Comparison of ENCODE assay signal across 10 cellular contexts in the genomic region with DNA sequence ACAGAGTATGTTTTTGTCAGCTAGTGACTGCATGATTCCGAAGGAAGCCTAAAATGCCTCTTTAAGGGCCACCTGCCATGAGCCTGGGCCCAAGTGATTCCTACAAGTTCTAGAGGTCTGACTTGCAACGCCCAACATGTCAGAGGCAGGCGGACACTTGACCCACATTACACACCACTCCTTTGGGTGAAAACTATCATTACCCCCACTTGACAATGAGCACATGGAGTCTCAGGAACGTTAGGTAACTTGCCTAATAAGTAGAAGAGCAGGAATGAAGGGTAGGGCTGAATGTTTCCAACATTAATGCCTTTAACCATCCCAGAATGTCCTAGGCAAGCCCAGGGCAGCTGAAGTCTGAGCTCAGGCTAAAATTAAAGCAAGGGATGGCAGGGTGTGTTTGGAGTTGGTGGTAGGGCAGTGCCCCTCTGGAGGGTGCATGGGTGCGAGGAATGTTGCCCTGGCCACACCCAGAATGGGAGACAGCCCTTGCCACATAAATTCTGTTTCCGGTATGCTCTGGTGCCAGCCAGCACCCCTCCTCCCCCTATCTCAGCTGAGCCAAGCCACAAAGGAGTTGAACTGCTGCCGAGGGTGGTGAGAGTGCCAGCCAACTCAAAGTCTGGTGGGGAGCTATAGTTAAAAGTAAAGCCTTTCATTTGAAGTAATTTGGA. TPM values are rescaled to one million over a fixed set of nuclear protein-coding genes. Genes with fewer than 3 reads are reported as not detected.
A peak's percentile ranks its signal among the peaks of the same experiment; 100 is the strongest.
DNase-seq lines count a peak whose midpoint lies in the region; ATAC-seq and TF ChIP-seq lines count a peak whose summit lies in the region.
"Had no signal": no experiment of that assay in that cellular context is flagged by ENCODE, and none has a peak within 500 bp of the region (broad histone marks: within the 10 kb centered on the region; RNA-seq: fewer than 3 reads in every experiment).

No MANE protein-coding gene starts in this region.

- no peak for ATAC-seq in activated CD8-positive, alpha-beta T cell treated with anti-CD3 and anti-CD28 coated beads, Interleukin-2, amount 10 ng/mL, durations not matched to agents 7 days and 5 days
- no peak for ATAC-seq in activated CD8-positive, alpha-beta T cell treated with anti-CD3 and anti-CD28 coated beads for 36 hours
- peak; percentile 28; the same call in 2 of the 3 replicates for ATAC-seq in RWPE2 (ENCODE audit: low read depth)
- ATAC-seq in heart right ventricle: peak; percentile 21 to 79 (median 68)
- ATAC-seq in GM21381 (IDR thresholded peaks at IDR 0.05; ENCODE audit: unreplicated experiment): no peak
- no peak for ATAC-seq in HG03469 (IDR thresholded peaks at IDR 0.05; ENCODE audit: unreplicated experiment)

- WGBS in heart right ventricle, 2 donors: 62 to 64% methylated on average over 7 of the region's 7 CpGs
- WGBS in thymus: 51% methylated on average over 7 of the region's 7 CpGs

- no peak for DNase-seq in activated CD8-positive, alpha-beta T cell treated with anti-CD3 and anti-CD28 coated beads, Interleukin-2, amount 10 ng/mL, durations not matched to agents 7 days and 5 days
- DNase-seq in activated CD8-positive, alpha-beta T cell treated with anti-CD3 and anti-CD28 coated beads for 36 hours: no peak
- DNase-seq in RWPE2 (ENCODE audit: low spot score) (no peak), heart right ventricle (peak; percentile 25 to 48), EL (no peak)
- DNase-seq: retina, SJCRH30 had no signal

- no peak overlapping the region for H3K4me3 ChIP-seq in RWPE2 (ENCODE audit: severe bottlenecking)
- H3K4me3 ChIP-seq in heart right ventricle: no peak overlapping the region
- H3K4me3 ChIP-seq in thymus (ENCODE audit: low read length): no peak overlapping the region
- H3K4me3 ChIP-seq: SJCRH30 had no signal

- H3K27ac ChIP-seq in RWPE2 (ENCODE audit: poor library complexity, severe bottlenecking) (peak overlapping the region; percentile 36), heart right ventricle (peak overlapping the region in 2 of 10 donors; percentile 0 to 13), thymus (ENCODE audit: low read depth) (peak overlapping the region; percentile 53)
- H3K27ac ChIP-seq: SJCRH30 had no signal

- H3K36me3 ChIP-seq in RWPE2 (ENCODE audit: low read depth) (no peaks in the 10 kb centered on the region), heart right ventricle (no peaks in the 10 kb centered on the region), thymus (ENCODE audit: control insufficient read depth, insufficient read depth) (no peaks in the 10 kb centered on the region)
- H3K36me3 ChIP-seq: SJCRH30 had no signal

- H3K4me1 Mint-ChIP-seq in activated CD8-positive, alpha-beta T cell treated with anti-CD3 and anti-CD28 coated beads, Interleukin-2, amount 10 ng/mL, durations not matched to agents 7 days and 5 days (ENCODE audit: low read depth): peaks cover 55% of the 10 kb centered on the region
- peaks cover 39% of the 10 kb centered on the region for H3K4me1 Mint-ChIP-seq in activated CD8-positive, alpha-beta T cell treated with anti-CD3 and anti-CD28 coated beads for 36 hours (ENCODE audit: low read depth)

- H3K9me3 ChIP-seq in RWPE2 (ENCODE audit: severe bottlenecking) (no peaks in the 10 kb centered on the region), heart right ventricle (no peaks in the 10 kb centered on the region), thymus (ENCODE audit: control insufficient read depth) (no peaks in the 10 kb centered on the region)
- H3K9me3 ChIP-seq: SJCRH30 had no signal

- no peak for TF ChIP-seq CTCF in activated CD8-positive, alpha-beta T cell treated with anti-CD3 and anti-CD28 coated beads for 36 hours (IDR thresholded peaks at IDR 0.05)
- TF ChIP-seq CTCF in RWPE2 (IDR thresholded peaks at IDR 0.05; ENCODE audit: poor library complexity, severe bottlenecking) (no peak), heart right ventricle (IDR thresholded peaks at IDR 0.05) (no peak)

- peaks cover 22% of the 10 kb centered on the region for H3K4me1 ChIP-seq in RWPE2 (ENCODE audit: insufficient read depth, poor library complexity, severe bottlenecking)
- peaks cover 0 to 18% (median 0%) of the 10 kb centered on the region in 9 donors for H3K4me1 ChIP-seq in heart right ventricle
- H3K4me1 ChIP-seq in thymus (ENCODE audit: control insufficient read depth, insufficient read depth, low read length): peaks cover 19% of the 10 kb centered on the region
- H3K4me1 ChIP-seq: SJCRH30 had no signal

- H3K27me3 Mint-ChIP-seq in activated CD8-positive, alpha-beta T cell treated with anti-CD3 and anti-CD28 coated beads, Interleukin-2, amount 10 ng/mL, durations not matched to agents 7 days and 5 days (ENCODE audit: low read depth): no peaks in the 10 kb centered on the region
- H3K27me3 Mint-ChIP-seq in activated CD8-positive, alpha-beta T cell treated with anti-CD3 and anti-CD28 coated beads for 36 hours: no peaks in the 10 kb centered on the region

- H3K9me3 Mint-ChIP-seq in activated CD8-positive, alpha-beta T cell treated with anti-CD3 and anti-CD28 coated beads, Interleukin-2, amount 10 ng/mL, durations not matched to agents 7 days and 5 days (ENCODE audit: insufficient read depth): no peaks in the 10 kb centered on the region
- H3K9me3 Mint-ChIP-seq in activated CD8-positive, alpha-beta T cell treated with anti-CD3 and anti-CD28 coated beads for 36 hours: no peaks in the 10 kb centered on the region

- CTCF ChIA-PET in activated CD8-positive, alpha-beta T cell treated with anti-CD3 and anti-CD28 coated beads, Interleukin-2, amount 10 ng/mL, durations not matched to agents 7 days and 5 days (lab: Charles Lee): interaction anchor here (1.3 to 1.8 kb wide), 2 partner anchors 9 to 81 kb away, joined by 3 to 4 read pairs; no protein-coding TSS in a partner anchor
- CTCF ChIA-PET in activated CD8-positive, alpha-beta T cell treated with anti-CD3 and anti-CD28 coated beads for 36 hours (lab: Charles Lee): interaction anchor here (0.7 to 1.5 kb wide), 3 partner anchors 9 to 78 kb away, joined by 3 read pairs; no protein-coding TSS in a partner anchor

- H3K36me3 Mint-ChIP-seq in activated CD8-positive, alpha-beta T cell treated with anti-CD3 and anti-CD28 coated beads, Interleukin-2, amount 10 ng/mL, durations not matched to agents 7 days and 5 days (ENCODE audit: low read depth): no peaks in the 10 kb centered on the region
- H3K36me3 Mint-ChIP-seq in activated CD8-positive, alpha-beta T cell treated with anti-CD3 and anti-CD28 coated beads for 36 hours (ENCODE audit: low read depth): no peaks in the 10 kb centered on the region

- no peak overlapping the region for H3K4me3 Mint-ChIP-seq in activated CD8-positive, alpha-beta T cell treated with anti-CD3 and anti-CD28 coated beads, Interleukin-2, amount 10 ng/mL, durations not matched to agents 7 days and 5 days
- H3K4me3 Mint-ChIP-seq in activated CD8-positive, alpha-beta T cell treated with anti-CD3 and anti-CD28 coated beads for 36 hours: no peak overlapping the region

- H3K27me3 ChIP-seq in RWPE2 (ENCODE audit: insufficient read depth, poor library complexity, severe bottlenecking) (no peaks in the 10 kb centered on the region), heart right ventricle (no peaks in the 10 kb centered on the region), thymus (ENCODE audit: control insufficient read depth, insufficient read depth) (no peaks in the 10 kb centered on the region)
- H3K27me3 ChIP-seq: SJCRH30 had no signal

- H3K27ac Mint-ChIP-seq in activated CD8-positive, alpha-beta T cell treated with anti-CD3 and anti-CD28 coated beads, Interleukin-2, amount 10 ng/mL, durations not matched to agents 7 days and 5 days: peak overlapping the region; percentile 18
- H3K27ac Mint-ChIP-seq in activated CD8-positive, alpha-beta T cell treated with anti-CD3 and anti-CD28 coated beads for 36 hours: no peak overlapping the region

- POLR2A ChIA-PET in activated CD8-positive, alpha-beta T cell treated with anti-CD3 and anti-CD28 coated beads, Interleukin-2, amount 10 ng/mL, durations not matched to agents 7 days and 5 days (lab: Charles Lee): interaction anchor here (2.2 kb wide), 1 partner anchor 10 kb away, joined by 7 read pairs; no protein-coding TSS in a partner anchor
- POLR2A ChIA-PET in activated CD8-positive, alpha-beta T cell treated with anti-CD3 and anti-CD28 coated beads for 36 hours (lab: Charles Lee): interaction anchor here (1.5 kb wide), 1 partner anchor 9 kb away, joined by 6 read pairs; no protein-coding TSS in a partner anchor

- intact Hi-C loops in activated CD8-positive, alpha-beta T cell treated with anti-CD3 and anti-CD28 coated beads for 36 hours (cut with micrococcal nuclease): loop anchor here (10.0 kb wide), 1 partner anchor 54 kb away; a partner anchor contains a TSS
- intact Hi-C loops in heart right ventricle (cut with DNase I): loop anchor here in 1 of 10 donors (10.0 kb wide), 1 partner anchor 64 kb away; no protein-coding TSS in a partner anchor

RNA-seq across cellular contexts. Expression of a gene that starts 2.5 kb away (rescaled TPM):
- under 1 TPM in 1 of 2 experiments, not detected in 1; 0.57 TPM for total RNA-seq in activated CD8-positive, alpha-beta T cell treated with anti-CD3 and anti-CD28 coated beads, Interleukin-2, amount 10 ng/mL, durations not matched to agents 7 days and 5 days
- total RNA-seq in activated CD8-positive, alpha-beta T cell treated with anti-CD3 and anti-CD28 coated beads for 36 hours: under 1 TPM in 1 of 2 experiments, not detected in 1; 0.38 TPM
- 1 to 10 TPM in 1 of 10 donors, under 1 TPM in 1, not detected in 8; 0.35 to 3.7 TPM for total RNA-seq in heart right ventricle
- not detected for polyA plus RNA-seq in heart right ventricle
- polyA plus RNA-seq in thymus: 1.8 TPM
- total RNA-seq: SJCRH30 had no signal

RNA-seq across cellular contexts. Expression of a gene that starts 24.0 kb away (rescaled TPM):
- total RNA-seq in activated CD8-positive, alpha-beta T cell treated with anti-CD3 and anti-CD28 coated beads, Interleukin-2, amount 10 ng/mL, durations not matched to agents 7 days and 5 days: 10 to 100 TPM; 97.5 to 99.8 TPM
- 10 to 100 TPM; 24.1 to 26.2 TPM for total RNA-seq in activated CD8-positive, alpha-beta T cell treated with anti-CD3 and anti-CD28 coated beads for 36 hours
- total RNA-seq in heart right ventricle: 100 to 1,000 TPM in 1 of 10 donors, 10 to 100 TPM in 3, 1 to 10 TPM in 6; 3.3 to 565 (median 7.7) TPM
- 10 to 100 TPM; 10.1 to 11.7 TPM for polyA plus RNA-seq in heart right ventricle
- polyA plus RNA-seq in thymus: 109 TPM

RNA-seq across cellular contexts. Expression of a gene that starts 53.6 kb away (rescaled TPM):
- 10 to 100 TPM in 1 of 2 experiments, 1 to 10 TPM in 1; 9.7 to 10.4 TPM for total RNA-seq in activated CD8-positive, alpha-beta T cell treated with anti-CD3 and anti-CD28 coated beads, Interleukin-2, amount 10 ng/mL, durations not matched to agents 7 days and 5 days
- 1 to 10 TPM; 4.8 to 6.5 TPM for total RNA-seq in activated CD8-positive, alpha-beta T cell treated with anti-CD3 and anti-CD28 coated beads for 36 hours
- 100 to 1,000 TPM in 9 of 10 donors, 10 to 100 TPM in 1; 82.8 to 211 (median 137) TPM for total RNA-seq in heart right ventricle
- polyA plus RNA-seq in heart right ventricle: 100 to 1,000 TPM; 118 to 159 TPM
- polyA plus RNA-seq in thymus: 21.8 TPM

RNA-seq across cellular contexts. Expression of a gene that starts 54.8 kb away (rescaled TPM):
- not detected for total RNA-seq in activated CD8-positive, alpha-beta T cell treated with anti-CD3 and anti-CD28 coated beads, Interleukin-2, amount 10 ng/mL, durations not matched to agents 7 days and 5 days
- total RNA-seq in activated CD8-positive, alpha-beta T cell treated with anti-CD3 and anti-CD28 coated beads for 36 hours: not detected
- total RNA-seq in heart right ventricle: 1 to 10 TPM in 3 of 10 donors, under 1 TPM in 4, not detected in 3; 0.61 to 6.9 (median 0.90) TPM
- polyA plus RNA-seq in heart right ventricle: 1 to 10 TPM; 3.1 to 5.3 TPM
- 0.21 TPM for polyA plus RNA-seq in thymus

Comparison
In these comparisons a context has a peak if more than half of its experiments do, and no peak if none do; other contexts are left out.
1. ATAC-seq: peak in RWPE2 (single experiment) and heart right ventricle (8 of 8); none in activated CD8-positive, alpha-beta T cell treated with anti-CD3 and anti-CD28 coated beads, Interleukin-2, amount 10 ng/mL, durations not matched to agents 7 days and 5 days (single experiment), activated CD8-positive, alpha-beta T cell treated with anti-CD3 and anti-CD28 coated beads for 36 hours (single experiment), GM21381 (single experiment) and HG03469 (single experiment).
2. DNase-seq: peak in heart right ventricle (2 of 2); none in activated CD8-positive, alpha-beta T cell treated with anti-CD3 and anti-CD28 coated beads, Interleukin-2, amount 10 ng/mL, durations not matched to agents 7 days and 5 days (single experiment), activated CD8-positive, alpha-beta T cell treated with anti-CD3 and anti-CD28 coated beads for 36 hours (single experiment), RWPE2 (single experiment) and EL (single experiment).
3. RNA of a gene that starts 53.6 kb away (total RNA-seq): 82.8 to 211 TPM in heart right ventricle; 9.7 to 10.4 TPM in activated CD8-positive, alpha-beta T cell treated with anti-CD3 and anti-CD28 coated beads, Interleukin-2, amount 10 ng/mL, durations not matched to agents 7 days and 5 days and 4.8 to 6.5 TPM in activated CD8-positive, alpha-beta T cell treated with anti-CD3 and anti-CD28 coated beads for 36 hours; every median in the first group is over 4 times any median in the second.